In genomic region chr4:158314756-158315487, GRCh38 we compare ENCODE assay signal across 10 cellular contexts.
A peak's percentile ranks its signal among the peaks of the same experiment; 100 is the strongest.
DNase-seq lines count a peak whose midpoint lies in the region; ATAC-seq, FAIRE-seq and TF ChIP-seq lines count a peak whose summit lies in the region.
"Had no signal": no experiment of that assay in that cellular context is flagged by ENCODE, and none has a peak within 500 bp of the region (broad histone marks: within the 10 kb centered on the region; RNA-seq: fewer than 3 reads in every experiment).

No MANE protein-coding gene starts in this region.

- no peak for TF ChIP-seq POLR2A in H54 (IDR thresholded peaks at IDR 0.05; ENCODE audit: low read depth, low read length)

- FAIRE-seq in H54 (lab: Jason Lieb, UNC): no peak

- TF ChIP-seq CTCF in epithelial cell of proximal tubule (conservative IDR thresholded peaks at IDR 0.05; ENCODE audit: low read depth, low read length): no peak

- H3K4me3 ChIP-seq in epithelial cell of proximal tubule (ENCODE audit: low read depth, low read length): no peak overlapping the region

- ATAC-seq in HG03460 (IDR thresholded peaks at IDR 0.05; ENCODE audit: unreplicated experiment) (no peak), GM21423 (IDR thresholded peaks at IDR 0.05; ENCODE audit: unreplicated experiment) (no peak)

- DNase-seq in ACHN (peak; percentile 16), NCI-H460 (ENCODE audit: extremely low read depth, low read depth) (peak; percentile 54), epithelial cell of proximal tubule (ENCODE audit: low read depth) (peak; percentile 61), non-pigmented ciliary epithelial cell (ENCODE audit: low read depth) (peak; percentile 92), H54 (ENCODE audit: insufficient read length, low spot score) (no peak), DMS53 (lab: John Stamatoyannopoulos, UW) (no peak)
- DNase-seq: activated CD4-positive, alpha-beta T cell treated with anti-CD3 and anti-CD28 coated beads, Interleukin-2, amount 10 ng/mL, durations not matched to agents 24 days and 14 days; NCI-H1436 had no signal

- in situ Hi-C loops in ACHN (cut with HindIII; ENCODE audit: low pct_ligation_motif_present, low pct_unique_long_range_greater_than_20kb, low sequenced_read_pairs): no loop called here

Comparison
In these comparisons a context has a peak if more than half of its experiments do, and no peak if none do; other contexts are left out.
1. DNase-seq: peak in ACHN (single experiment), NCI-H460 (single experiment), epithelial cell of proximal tubule (single experiment) and non-pigmented ciliary epithelial cell (single experiment); none in H54 (single experiment) and DMS53 (single experiment).